In genomic region chr2:167935803-167936110, GRCh38 we compare ENCODE assay signal across 25 cellular contexts.
"Had no signal": no experiment of that assay in that cellular context is flagged by ENCODE, and none has a peak within 500 bp of the region (broad histone marks: within the 10 kb centered on the region; RNA-seq: fewer than 3 reads in every experiment).

No MANE protein-coding gene starts in this region.

- H3K27me3 Mint-ChIP-seq: brain had no signal

- H3K9me3 ChIP-seq: Peyer's patch, SJSA1 had no signal

- H3K36me3 ChIP-seq: Peyer's patch, SJSA1 had no signal

- H3K27me3 ChIP-seq: Peyer's patch, SJSA1 had no signal

- H3K4me1 ChIP-seq: Peyer's patch, SJSA1 had no signal

- DNase-seq: activated CD4-positive, alpha-beta T cell treated with anti-CD3 and anti-CD28 coated beads for 48 hours; activated CD4-positive, alpha-beta T cell treated with anti-CD3 and anti-CD28 coated beads, Interleukin-2, amount 50 U/mL, for 4 hours; activated CD8-positive, alpha-beta memory T cell treated with anti-CD3 and anti-CD28 coated beads, Interleukin-2, amount 10 ng/mL, durations not matched to agents 7 days and 5 days; activated effector memory CD4-positive, alpha-beta T cell treated with anti-CD3 and anti-CD28 coated beads, Interleukin-2, amount 50 U/mL, for 16 hours; activated naive CD4-positive, alpha-beta T cell treated with Interleukin-2 at 50 U/mL for 16 hours; activated naive CD8-positive, alpha-beta T cell treated with anti-CD3 and anti-CD28 coated beads, Interleukin-2, amount 50 U/mL, for 24 hours; activated T-cell treated with anti-CD3 and anti-CD28 coated beads, Interleukin-2, amount 50 U/mL, for 24 hours; amniotic stem cell; Kasumi-1; KBM-7; NCI-H1092; NCI-H1417; NCI-H2029 treated with DMSO at 0.1 percent for 48 hours; NCI-H226; NCI-H526 treated with DMSO at 0.1 percent for 48 hours; NCI-H82; Peyer's patch; SHP77; SW 1271 had no signal

- H3K27ac Mint-ChIP-seq: activated CD8-positive, alpha-beta memory T cell treated with anti-CD3 and anti-CD28 coated beads, Interleukin-2, amount 10 ng/mL, durations not matched to agents 7 days and 5 days; activated naive CD4-positive, alpha-beta T cell treated with anti-CD3 and anti-CD28 coated beads, Interleukin-2, amount 50 U/mL, for 72 hours; activated naive CD8-positive, alpha-beta T cell treated with anti-CD3 and anti-CD28 coated beads, Interleukin-2, amount 50 U/mL, for 24 hours; activated T-cell treated with anti-CD3 and anti-CD28 coated beads, Interleukin-2, amount 50 U/mL, for 24 hours had no signal

- H3K4me3 Mint-ChIP-seq: activated CD8-positive, alpha-beta memory T cell treated with anti-CD3 and anti-CD28 coated beads, Interleukin-2, amount 10 ng/mL, durations not matched to agents 7 days and 5 days; activated naive CD8-positive, alpha-beta T cell treated with anti-CD3 and anti-CD28 coated beads, Interleukin-2, amount 50 U/mL, for 24 hours; activated T-cell treated with anti-CD3 and anti-CD28 coated beads, Interleukin-2, amount 50 U/mL, for 24 hours; brain had no signal

- ATAC-seq: activated CD4-positive, CD25-positive, alpha-beta regulatory T cell treated with anti-CD3 and anti-CD28 coated beads, Interleukin-2, amount 50 U/mL, for 24 hours; activated CD8-positive, alpha-beta memory T cell treated with anti-CD3 and anti-CD28 coated beads, Interleukin-2, amount 10 ng/mL, durations not matched to agents 7 days and 5 days; activated naive CD4-positive, alpha-beta T cell treated with anti-CD3 and anti-CD28 coated beads, Interleukin-2, amount 50 U/mL, for 72 hours; activated naive CD8-positive, alpha-beta T cell treated with anti-CD3 and anti-CD28 coated beads, Interleukin-2, amount 50 U/mL, for 24 hours; SK-N-SH treated with all-trans-retinoic acid at 6 μM for 48 hours had no signal

- H3K36me3 Mint-ChIP-seq: activated CD8-positive, alpha-beta memory T cell treated with anti-CD3 and anti-CD28 coated beads, Interleukin-2, amount 10 ng/mL, durations not matched to agents 7 days and 5 days; activated naive CD4-positive, alpha-beta T cell treated with anti-CD3 and anti-CD28 coated beads, Interleukin-2, amount 50 U/mL, for 72 hours; brain had no signal

- FAIRE-seq: astrocyte had no signal

- H3K4me1 Mint-ChIP-seq: activated CD8-positive, alpha-beta memory T cell treated with anti-CD3 and anti-CD28 coated beads, Interleukin-2, amount 10 ng/mL, durations not matched to agents 7 days and 5 days; activated naive CD8-positive, alpha-beta T cell treated with anti-CD3 and anti-CD28 coated beads, Interleukin-2, amount 50 U/mL, for 24 hours had no signal

- H3K4me3 ChIP-seq: Peyer's patch, SJSA1 had no signal
